In the genomic region with DNA sequence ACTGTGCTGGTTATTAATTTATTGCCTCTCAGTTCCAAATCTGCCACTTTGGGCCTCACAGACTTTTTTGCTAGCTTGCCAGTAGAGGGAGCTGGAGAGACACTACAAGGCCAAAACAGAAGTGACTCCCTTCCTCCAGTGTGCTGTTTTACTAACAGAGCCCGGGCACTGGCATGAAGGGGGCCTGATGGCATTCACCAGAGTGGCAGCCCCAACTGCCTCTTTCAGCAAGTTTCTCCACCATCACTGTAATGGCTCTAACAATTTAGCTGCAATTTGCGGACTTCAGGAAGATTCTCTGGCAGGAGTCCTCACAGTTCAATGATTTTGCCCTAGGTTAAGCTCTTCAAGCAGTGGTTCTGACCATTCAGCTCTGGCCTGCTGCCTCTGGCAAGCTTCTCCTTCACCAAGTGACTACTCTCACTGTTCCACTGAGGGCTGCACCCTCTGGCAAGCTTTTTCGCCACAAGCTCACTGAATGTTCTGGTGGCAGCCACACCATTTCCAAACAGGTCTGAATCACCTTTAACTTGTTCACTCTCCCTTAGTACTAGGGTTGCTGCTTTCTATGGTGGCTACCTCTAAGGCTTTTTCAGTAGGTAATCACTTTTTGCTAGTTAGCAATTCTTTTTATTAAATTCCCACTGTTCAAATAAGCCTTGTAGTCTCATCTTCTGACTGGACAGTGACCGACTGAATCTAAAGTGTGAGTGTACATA, we compare ENCODE assay signal across 7 cellular contexts.
DNase-seq lines count a peak whose midpoint lies in the region; ATAC-seq and TF ChIP-seq lines count a peak whose summit lies in the region.

No MANE protein-coding gene starts in this region.

- no peaks in the 10 kb centered on the region for H3K9me3 ChIP-seq in psoas muscle

- 26 to 33% (median 27%) methylated on average over 4 of the region's 4 CpGs for WGBS in psoas muscle, 3 donors

- H3K27me3 Mint-ChIP-seq in glutamatergic neuron (ENCODE audit: unreplicated experiment): peaks cover 2% of the 10 kb centered on the region

- peaks cover 6% of the 10 kb centered on the region for H3K4me1 Mint-ChIP-seq in glutamatergic neuron (ENCODE audit: low read depth, unreplicated experiment)

- CTCF ChIA-PET in HEK293T (lab: Yijun Ruan, JAX): interaction anchor here (0.6 to 2.2 kb wide), 9 partner anchors 10 to 346 kb away, joined by 3 to 9 read pairs (median 4); no protein-coding TSS in a partner anchor

- H3K4me3 Mint-ChIP-seq in glutamatergic neuron (ENCODE audit: unreplicated experiment): peak overlapping the region; percentile 17

- DNase-seq in HEK293T (ENCODE audit: extremely low spot score) (peak; percentile 72), M059J (ENCODE audit: low read depth) (peak; percentile 78), RPMI7951 (ENCODE audit: low read depth) (peak; percentile 76), glutamatergic neuron (peak; percentile 32), psoas muscle (peak in 1 of 2 donors; percentile 26)
- peak; percentile 30 for DNase-seq in activated naive CD4-positive, alpha-beta T cell treated with anti-CD3 and anti-CD28 coated beads, Interleukin-2, amount 50 U/mL, for 16 hours

- H3K27ac ChIP-seq in psoas muscle: no peak overlapping the region

- no peak overlapping the region for H3K4me3 ChIP-seq in psoas muscle

- peak overlapping the region; percentile 34 for H3K27ac Mint-ChIP-seq in glutamatergic neuron (ENCODE audit: unreplicated experiment)

- peaks cover 18% of the 10 kb centered on the region for H3K36me3 Mint-ChIP-seq in glutamatergic neuron (ENCODE audit: unreplicated experiment)

- H3K36me3 ChIP-seq in psoas muscle (ENCODE audit: insufficient read depth in 1 of 2, low read depth in 1 of 2): no peaks in the 10 kb centered on the region

- intact Hi-C loops in psoas muscle (cut with DNase I): loop anchor here in 1 of 2 donors (2.0 kb wide), 1 partner anchor 201 kb away; no protein-coding TSS in a partner anchor

- TF ChIP-seq CTCF in GM12873 (IDR thresholded peaks at IDR 0.05; ENCODE audit: insufficient read depth, low read depth, low read length, missing control alignments) (peak; percentile 94), glutamatergic neuron (IDR thresholded peaks at IDR 0.05; ENCODE audit: partially characterized antibody, unreplicated experiment) (peak; percentile 80), psoas muscle (IDR thresholded peaks at IDR 0.05) (peak; percentile 70)

- peak; percentile 57 to 84 (median 66) for ATAC-seq in psoas muscle

- POLR2A ChIA-PET in HEK293T (lab: Yijun Ruan, JAX): interaction anchor here (0.9 kb wide), 1 partner anchor 157 kb away, joined by 4 read pairs; the partner anchor contains the start of gene TTC8

- no peaks in the 10 kb centered on the region for H3K9me3 Mint-ChIP-seq in glutamatergic neuron (ENCODE audit: unreplicated experiment)

- no peaks in the 10 kb centered on the region for H3K4me1 ChIP-seq in psoas muscle

- H3K27me3 ChIP-seq in psoas muscle (ENCODE audit: insufficient read depth in 3 of 3, low read length in 2 of 3): no peaks in the 10 kb centered on the region

TF ChIP-seq in HEK293T, 16 proteins besides CTCF, POLR2A, EP300 and RAD21:
- TF ChIP-seq ELF4 (IDR thresholded peaks at IDR 0.05) (no peak), ARNT (IDR thresholded peaks at IDR 0.05) (no peak), PKNOX1 (IDR thresholded peaks at IDR 0.05) (no peak), SUZ12 (IDR thresholded peaks at IDR 0.05) (no peak), ZNF384 (IDR thresholded peaks at IDR 0.05) (no peak), LEF1 (IDR thresholded peaks at IDR 0.05; ENCODE audit: borderline replicate concordance) (no peak), FOXM1 (IDR thresholded peaks at IDR 0.05; ENCODE audit: borderline replicate concordance) (no peak), HDGF (IDR thresholded peaks at IDR 0.05; ENCODE audit: borderline replicate concordance) (no peak), CTBP1 (IDR thresholded peaks at IDR 0.05; ENCODE audit: borderline replicate concordance) (no peak), SP1 (IDR thresholded peaks at IDR 0.05) (no peak), FOXK2 (IDR thresholded peaks at IDR 0.05) (no peak), L3MBTL2 (conservative IDR thresholded peaks at IDR 0.05) (no peak), NFRKB (IDR thresholded peaks at IDR 0.05) (no peak), TARDBP (IDR thresholded peaks at IDR 0.05) (no peak)
